8 cellular contexts compared by ENCODE assay signal in genomic region chr17:17628388-17629008, GRCh38. TPM values are rescaled to one million over a fixed set of nuclear protein-coding genes. Genes with fewer than 3 reads are reported as not detected.
A peak's percentile ranks its signal among the peaks of the same experiment; 100 is the strongest.
DNase-seq lines count a peak whose midpoint lies in the region; ATAC-seq, FAIRE-seq and TF ChIP-seq lines count a peak whose summit lies in the region.

No MANE protein-coding gene starts in this region.

- no peak for ATAC-seq in GM18909 (IDR thresholded peaks at IDR 0.05; ENCODE audit: poor library complexity, unreplicated experiment)

- no peaks in the 10 kb centered on the region for H3K36me3 ChIP-seq in colonic mucosa

- peak overlapping the region in 1 of 2 donors; percentile 14 for H3K9ac ChIP-seq in colonic mucosa (ENCODE audit: low read depth in 2 of 2, low read length in 2 of 2)

- no peak overlapping the region for H3K4me3 ChIP-seq in colonic mucosa

- no peaks in the 10 kb centered on the region for H3K4me1 ChIP-seq in colonic mucosa

- intact Hi-C loops in colonic mucosa (cut with DNase I), result no loop called here

- TF ChIP-seq CTCF in colonic mucosa (IDR thresholded peaks at IDR 0.05), result no peak

- DNase-seq in GM18507 (ENCODE audit: extremely low spot score, insufficient read length, low read depth) (peak; percentile 45), T-helper 2 cell (peak in 3 of 5 experiments; percentile 18 to 65 (median 31)), colonic mucosa (peak; percentile 55), NCI-H524 treated with DMSO at 0.1 percent for 48 hours (lab: John Stamatoyannopoulos, UW) (no peak), substantia nigra (lab: John Stamatoyannopoulos, UW) (no peak), NCI-H1105 treated with DMSO at 0.1 percent for 48 hours (lab: John Stamatoyannopoulos, UW) (no peak)
- DNase-seq in stimulated activated CD8-positive, alpha-beta memory T cell treated with anti-CD3 and anti-CD28 coated beads, Interleukin-15, amount 100 ng/mL, for 4 hours (ENCODE audit: low read depth in 2 of 2), result peak; percentile 7 to 21

- H3K9me3 ChIP-seq in colonic mucosa, result no peaks in the 10 kb centered on the region

- peak; percentile 88 for FAIRE-seq in GM18507 (lab: Jason Lieb, UNC)

- no peaks in the 10 kb centered on the region for H3K27me3 ChIP-seq in colonic mucosa

- no peak overlapping the region for H3K27ac ChIP-seq in colonic mucosa
- no peak overlapping the region for H3K27ac ChIP-seq in substantia nigra (ENCODE audit: low read depth, low read length, poor library complexity, severe bottlenecking)

RNA-seq across cellular contexts. Expression of gene PEMT, which starts 37.0 kb away (rescaled TPM):
- 10 to 100 TPM; 16.9 to 23.8 TPM for total RNA-seq in colonic mucosa

RNA-seq across cellular contexts. Expression of gene RAI1, which starts 52.8 kb away (rescaled TPM):
- 10 to 100 TPM; 21.8 to 24.5 TPM for total RNA-seq in colonic mucosa

Comparison
In these comparisons a context has a peak if more than half of its experiments do, and no peak if none do; other contexts are left out.
1. DNase-seq: peak in GM18507 (single experiment), T-helper 2 cell (3 of 5), colonic mucosa (single experiment) and stimulated activated CD8-positive, alpha-beta memory T cell treated with anti-CD3 and anti-CD28 coated beads, Interleukin-15, amount 100 ng/mL, for 4 hours (2 of 2); none in NCI-H524 treated with DMSO at 0.1 percent for 48 hours (single experiment), substantia nigra (0 of 49) and NCI-H1105 treated with DMSO at 0.1 percent for 48 hours (single experiment).